Comparison of ENCODE assay signal across 27 cellular contexts in genomic region chr22:20055144-20055543, GRCh38.
"Had no signal": no experiment of that assay in that cellular context is flagged by ENCODE, and none has a peak within 500 bp of the region (broad histone marks: within the 10 kb centered on the region; RNA-seq: fewer than 3 reads in every experiment).

No MANE protein-coding gene starts in this region.

- FAIRE-seq: endometrium, islet of Langerhans, keratinocyte had no signal

- H3K4me1 Mint-ChIP-seq: endodermal cell had no signal

- H3K27ac Mint-ChIP-seq: dendritic cell treated with granulocyte-macrophage colony-stimulating factor and Interleukin-4, amounts not matched to agents 40 ng/mL and 50 ng/mL, for 4 days; endodermal cell; mesothelial cell of epicardium had no signal

- H3K4me3 ChIP-seq: colonic mucosa, esophagus squamous epithelium, gastrocnemius medialis, heart right ventricle, left lung, lower lobe of right lung, mucosa of descending colon had no signal

- H3K4me3 Mint-ChIP-seq: dendritic cell treated with granulocyte-macrophage colony-stimulating factor and Interleukin-4, amounts not matched to agents 40 ng/mL and 50 ng/mL, for 4 days; effector memory CD8-positive, alpha-beta T cell; endodermal cell; mesothelial cell of epicardium had no signal

- H3K9me3 ChIP-seq: colonic mucosa, esophagus squamous epithelium, gastrocnemius medialis, heart right ventricle, left lung, lower lobe of right lung, mucosa of descending colon had no signal

- DNase-seq: colonic mucosa; cortex of kidney; effector CD8-positive, alpha-beta T cell; effector memory CD8-positive, alpha-beta T cell; endodermal cell; erythroblast; esophagus squamous epithelium; foreskin fibroblast; foreskin melanocyte; gastrocnemius medialis; glutamatergic neuron; head of caudate nucleus; hippocampal formation; left cardiac atrium; left ventricle myocardium superior; lower lobe of right lung; mesenchymal stem cell; mucosa of descending colon had no signal

- ATAC-seq: effector memory CD8-positive, alpha-beta T cell; esophagus mucosa; gastrocnemius medialis; left cardiac atrium; left lung; lower lobe of right lung; mucosa of descending colon had no signal

- H3K27me3 ChIP-seq: colonic mucosa, esophagus squamous epithelium, gastrocnemius medialis, heart right ventricle, left lung had no signal

- H3K4me1 ChIP-seq: colonic mucosa, gastrocnemius medialis, lower lobe of right lung had no signal

- H3K27ac ChIP-seq: colonic mucosa, epithelial cell of prostate, esophagus squamous epithelium, gastrocnemius medialis, heart right ventricle, left lung, lower lobe of right lung had no signal

- H3K9me3 Mint-ChIP-seq: dendritic cell treated with granulocyte-macrophage colony-stimulating factor and Interleukin-4, amounts not matched to agents 40 ng/mL and 50 ng/mL, for 4 days; effector memory CD8-positive, alpha-beta T cell; endodermal cell; mesothelial cell of epicardium had no signal
